Comparison of ENCODE assay signal across 1 cellular context in genomic region chr9:98049668-98050067, GRCh38.
TF ChIP-seq lines count a peak whose summit lies in the region.

No MANE protein-coding gene starts in this region.

TF ChIP-seq in K562, 482 proteins besides CTCF, POLR2A, EP300 and RAD21 (continued from another document and continues in another):
- TF ChIP-seq ZNF197 (CRISPR knock-in tag; IDR thresholded peaks at IDR 0.05; ENCODE audit: low read depth) (peak; percentile 79; the same call in 1 of the 2 replicates), PYGO2 (tag; IDR thresholded peaks at IDR 0.05) (peak; percentile 87), MAFG (tag; conservative IDR thresholded peaks at IDR 0.05) (peak; percentile 27; the same call in 1 of the 2 replicates), PHB (CRISPR knock-in tag; IDR thresholded peaks at IDR 0.05) (no peak), ZNF740 (CRISPR knock-in tag; IDR thresholded peaks at IDR 0.05) (no peak), ZNF740 (tag; IDR thresholded peaks at IDR 0.05) (peak in 1 of 2 experiments; percentile 73; a peak in 2 of 4 replicates), TAF7 (tag; IDR thresholded peaks at IDR 0.05) (peak; percentile 71), ZBTB17 (CRISPR knock-in tag; IDR thresholded peaks at IDR 0.05) (peak; percentile 77), ZNF583 (CRISPR knock-in tag; IDR thresholded peaks at IDR 0.05) (peak; percentile 74; the same call in 1 of the 2 replicates), SMAD2 (IDR thresholded peaks at IDR 0.05; ENCODE audit: low read depth, low read length) (no peak), KDM2B (CRISPR knock-in tag; IDR thresholded peaks at IDR 0.05) (0 out of 2 replicates have a peak, but pooled peaks have one; percentile 68), SMAD3 (CRISPR knock-in tag; conservative IDR thresholded peaks at IDR 0.05) (peak; percentile 85), ZNF668 (CRISPR knock-in tag; IDR thresholded peaks at IDR 0.05) (peak; percentile 95), ZNF589 (CRISPR knock-in tag; IDR thresholded peaks at IDR 0.05; ENCODE audit: low read depth) (0 out of 2 replicates have a peak, but pooled peaks have one; percentile 52), CREBBP (IDR thresholded peaks at IDR 0.05; ENCODE audit: low read depth, low read length) (no peak), ZBTB11 (CRISPR knock-in tag; IDR thresholded peaks at IDR 0.05) (peak in 1 of 3 experiments; percentile 63; a peak in 1 of 6 replicates), ZNF395 (CRISPR knock-in tag; IDR thresholded peaks at IDR 0.05) (peak; percentile 64; the same call in 1 of the 2 replicates), ATF2 (CRISPR knock-in tag; IDR thresholded peaks at IDR 0.05) (no peak), ZNF707 (CRISPR knock-in tag; conservative IDR thresholded peaks at IDR 0.05) (peak; percentile 65; the same call in 1 of the 2 replicates), IFI16 (CRISPR knock-in tag; IDR thresholded peaks at IDR 0.05) (peak; percentile 73; the same call in 1 of the 2 replicates), POLR3A (IDR thresholded peaks at IDR 0.05; ENCODE audit: borderline replicate concordance, extremely low read depth, insufficient read depth, insufficient read length) (no peak), THRB (CRISPR knock-in tag; conservative IDR thresholded peaks at IDR 0.05) (peak; percentile 71; the same call in 1 of the 2 replicates), NFE2L1 (tag; IDR thresholded peaks at IDR 0.05; ENCODE audit: borderline replicate concordance, low read depth) (peak; percentile 55; the same call in 1 of the 2 replicates), DPF2 (IDR thresholded peaks at IDR 0.05) (no peak), TFAP4 (CRISPR knock-in tag; IDR thresholded peaks at IDR 0.05; ENCODE audit: borderline replicate concordance) (no peak; the same call in 1 of the 2 replicates), ZNF592 (IDR thresholded peaks at IDR 0.05) (peak; percentile 98), ZNF347 (CRISPR knock-in tag; IDR thresholded peaks at IDR 0.05; ENCODE audit: low read depth) (peak; percentile 70; the same call in 1 of the 2 replicates), ZNF41 (CRISPR knock-in tag; conservative IDR thresholded peaks at IDR 0.05) (peak; percentile 75; the same call in 1 of the 2 replicates), ETV1 (tag; conservative IDR thresholded peaks at IDR 0.05; ENCODE audit: low read depth) (peak; percentile 58; the same call in 1 of the 2 replicates), HINFP (tag; conservative IDR thresholded peaks at IDR 0.05; ENCODE audit: low read depth) (peak; percentile 82), ID3 (CRISPR knock-in tag; IDR thresholded peaks at IDR 0.05) (peak; percentile 66; the same call in 1 of the 2 replicates), ID3 (tag; IDR thresholded peaks at IDR 0.05) (peak; percentile 96), CBFA2T2 (conservative IDR thresholded peaks at IDR 0.05) (no peak), ELF1 (tag; IDR thresholded peaks at IDR 0.05) (no peak), ZNF175 (CRISPR knock-in tag; IDR thresholded peaks at IDR 0.05; ENCODE audit: low read depth) (peak; percentile 78), ZNF311 (CRISPR knock-in tag; IDR thresholded peaks at IDR 0.05) (peak; percentile 92), ZNF444 (CRISPR knock-in tag; IDR thresholded peaks at IDR 0.05) (0 out of 2 replicates have a peak, but pooled peaks have one; percentile 37), SMAD4 (CRISPR knock-in tag; conservative IDR thresholded peaks at IDR 0.05) (peak; percentile 90)
- TF ChIP-seq, protein P1, sequence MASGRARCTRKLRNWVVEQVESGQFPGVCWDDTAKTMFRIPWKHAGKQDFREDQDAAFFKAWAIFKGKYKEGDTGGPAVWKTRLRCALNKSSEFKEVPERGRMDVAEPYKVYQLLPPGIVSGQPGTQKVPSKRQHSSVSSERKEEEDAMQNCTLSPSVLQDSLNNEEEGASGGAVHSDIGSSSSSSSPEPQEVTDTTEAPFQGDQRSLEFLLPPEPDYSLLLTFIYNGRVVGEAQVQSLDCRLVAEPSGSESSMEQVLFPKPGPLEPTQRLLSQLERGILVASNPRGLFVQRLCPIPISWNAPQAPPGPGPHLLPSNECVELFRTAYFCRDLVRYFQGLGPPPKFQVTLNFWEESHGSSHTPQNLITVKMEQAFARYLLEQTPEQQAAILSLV (tag; IDR thresholded peaks at IDR 0.05) = peak; percentile 95
- TF ChIP-seq, protein P2, sequence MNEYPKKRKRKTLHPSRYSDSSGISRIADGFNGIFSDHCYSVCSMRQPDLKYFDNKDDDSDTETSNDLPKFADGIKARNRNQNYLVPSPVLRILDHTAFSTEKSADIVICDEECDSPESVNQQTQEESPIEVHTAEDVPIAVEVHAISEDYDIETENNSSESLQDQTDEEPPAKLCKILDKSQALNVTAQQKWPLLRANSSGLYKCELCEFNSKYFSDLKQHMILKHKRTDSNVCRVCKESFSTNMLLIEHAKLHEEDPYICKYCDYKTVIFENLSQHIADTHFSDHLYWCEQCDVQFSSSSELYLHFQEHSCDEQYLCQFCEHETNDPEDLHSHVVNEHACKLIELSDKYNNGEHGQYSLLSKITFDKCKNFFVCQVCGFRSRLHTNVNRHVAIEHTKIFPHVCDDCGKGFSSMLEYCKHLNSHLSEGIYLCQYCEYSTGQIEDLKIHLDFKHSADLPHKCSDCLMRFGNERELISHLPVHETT (CRISPR knock-in tag; conservative IDR thresholded peaks at IDR 0.05 in 1 of 2, IDR thresholded peaks at IDR 0.05 in 1 of 2) = peak in 1 of 2 experiments; percentile 75; a peak in 2 of 4 replicates
- TF ChIP-seq, protein P3, sequence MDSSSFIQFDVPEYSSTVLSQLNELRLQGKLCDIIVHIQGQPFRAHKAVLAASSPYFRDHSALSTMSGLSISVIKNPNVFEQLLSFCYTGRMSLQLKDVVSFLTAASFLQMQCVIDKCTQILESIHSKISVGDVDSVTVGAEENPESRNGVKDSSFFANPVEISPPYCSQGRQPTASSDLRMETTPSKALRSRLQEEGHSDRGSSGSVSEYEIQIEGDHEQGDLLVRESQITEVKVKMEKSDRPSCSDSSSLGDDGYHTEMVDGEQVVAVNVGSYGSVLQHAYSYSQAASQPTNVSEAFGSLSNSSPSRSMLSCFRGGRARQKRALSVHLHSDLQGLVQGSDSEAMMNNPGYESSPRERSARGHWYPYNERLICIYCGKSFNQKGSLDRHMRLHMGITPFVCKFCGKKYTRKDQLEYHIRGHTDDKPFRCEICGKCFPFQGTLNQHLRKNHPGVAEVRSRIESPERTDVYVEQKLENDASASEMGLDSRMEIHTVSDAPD (CRISPR knock-in tag; IDR thresholded peaks at IDR 0.05) = 0 out of 2 replicates have a peak, but pooled peaks have one; percentile 26
